ENCODE assay signal across 8 cellular contexts in genomic region chr19:58279925-58280316, GRCh38. TPM values are rescaled to one million over a fixed set of nuclear protein-coding genes. Genes with fewer than 3 reads are reported as not detected.
DNase-seq lines count a peak whose midpoint lies in the region; ATAC-seq, FAIRE-seq and TF ChIP-seq lines count a peak whose summit lies in the region.
"Had no signal": no experiment of that assay in that cellular context is flagged by ENCODE, and none has a peak within 500 bp of the region (broad histone marks: within the 10 kb centered on the region; RNA-seq: fewer than 3 reads in every experiment).

No MANE protein-coding gene starts in this region.

- H3K27me3 Mint-ChIP-seq in WTC11 (ENCODE audit: low read depth): no peaks in the 10 kb centered on the region

- CTCF ChIA-PET in HEK293 (lab: Yijun Ruan, JAX): no interaction called here
- CTCF ChIA-PET in WTC11 (lab: Charles Lee): interaction anchor here (2.7 kb wide), 1 partner anchor 52 kb away, joined by 10 read pairs; the partner anchor contains the start of gene ZNF544

- H3K4me3 ChIP-seq in HEK293 (ENCODE audit: low read depth, low read length): peak overlapping the region; percentile 87
- peak overlapping the region; percentile 53 for H3K4me3 ChIP-seq in hepatocyte
- H3K4me3 ChIP-seq in spleen: peak overlapping the region in 7 of 8 donors; percentile 81 to 98 (median 88)
- peak overlapping the region in 1 of 4 donors; percentile 97 for H3K4me3 ChIP-seq in pancreas

- no peaks in the 10 kb centered on the region for H3K9me2 ChIP-seq in hepatocyte (replicated peaks; ENCODE audit: insufficient read depth)

- peaks cover 47 to 53% of the 10 kb centered on the region in 2 experiments for H3K36me3 ChIP-seq in HEK293 (ENCODE audit: control insufficient read depth in 2 of 2, insufficient read depth in 1 of 2, low read length in 2 of 2)
- no peaks in the 10 kb centered on the region for H3K36me3 ChIP-seq in hepatocyte (replicated peaks; ENCODE audit: insufficient read depth, low read depth)
- H3K36me3 ChIP-seq in spleen: peaks cover 0 to 38% (median 14%) of the 10 kb centered on the region in 6 donors
- H3K36me3 ChIP-seq in pancreas: no peaks in the 10 kb centered on the region

- 64% methylated on average over 4 of the region's 4 CpGs for WGBS in hepatocyte (ENCODE audit: low lambda C conversion rate, missing lambda C conversion rate)
- WGBS in spleen, 5 donors: 74 to 85% (median 82%) methylated on average over 4 of the region's 4 CpGs
- WGBS in pancreas, 2 donors: 70 to 83% methylated on average over 4 of the region's 4 CpGs

- POLR2A ChIA-PET in HEK293 (lab: Yijun Ruan, JAX): interaction anchor here (1.9 to 2.1 kb wide), 3 partner anchors 21 to 129 kb away, joined by 8 to 9 read pairs (median 9); partner anchors contain the start of genes ERVK3-1 and ZNF584
- POLR2A ChIA-PET in WTC11 (lab: Charles Lee): interaction anchor here (1.0 kb wide), 1 partner anchor 47 kb away, joined by 3 read pairs; the partner anchor contains the start of gene ZSCAN22

- DNase-seq in WTC11 (ENCODE audit: low spot score) (no peak), hepatocyte (ENCODE audit: low spot score) (no peak), spleen (no peak), pancreas (no peak), foreskin melanocyte (no peak), NCI-H2081 treated with DMSO at 0.1 percent for 48 hours (lab: John Stamatoyannopoulos, UW) (no peak)

- peaks cover 13% of the 10 kb centered on the region for H3K36me3 Mint-ChIP-seq in WTC11

- no peak for ATAC-seq in WTC11
- no peak for ATAC-seq in pancreas

- intact Hi-C loops in spleen (cut with DNase I; ENCODE audit: low total_unique reads): no loop called here
- intact Hi-C loops in pancreas (cut with DNase I): no loop called here

- TF ChIP-seq CTCF in HEK293 (tag by site-specific recombination; IDR thresholded peaks at IDR 0.05) (no peak), WTC11 (IDR thresholded peaks at IDR 0.05) (no peak), hepatocyte (IDR thresholded peaks at IDR 0.05; ENCODE audit: poor library complexity) (no peak), spleen (IDR thresholded peaks at IDR 0.05 in 8 of 11, conservative IDR thresholded peaks at IDR 0.05 in 3 of 11) (no peak), pancreas (IDR thresholded peaks at IDR 0.05) (no peak)

- no peaks in the 10 kb centered on the region for H3K9me3 ChIP-seq in HEK293 (ENCODE audit: control insufficient read depth, insufficient read depth, low read depth, low read length)
- H3K9me3 ChIP-seq in hepatocyte (ENCODE audit: low read depth): no peaks in the 10 kb centered on the region
- H3K9me3 ChIP-seq in spleen: peaks cover 0 to 60% (median 30%) of the 10 kb centered on the region in 8 donors
- H3K9me3 ChIP-seq in pancreas: no peaks in the 10 kb centered on the region

- H3K4me3 Mint-ChIP-seq in WTC11: peak overlapping the region; percentile 95

- peak overlapping the region; percentile 38; the same call in 1 of the 2 replicates for H3K27ac Mint-ChIP-seq in WTC11

- no peak overlapping the region for H2AFZ ChIP-seq in hepatocyte

- H3K4me2 ChIP-seq in hepatocyte: peak overlapping the region; percentile 88

- H3K4me1 ChIP-seq in HEK293 (ENCODE audit: control insufficient read depth, insufficient read depth, low read length) (no peaks in the 10 kb centered on the region), hepatocyte (ENCODE audit: insufficient read depth) (peaks cover 6% of the 10 kb centered on the region), spleen (peaks cover 8 to 46% (median 23%) of the 10 kb centered on the region in 6 donors), pancreas (peaks cover 0 to 10% (median 6%) of the 10 kb centered on the region in 3 donors)

- peaks cover 20% of the 10 kb centered on the region for H3K4me1 Mint-ChIP-seq in WTC11

- no peak for TF ChIP-seq POLR2A in spleen (IDR thresholded peaks at IDR 0.05)

- peaks cover 3% of the 10 kb centered on the region for H4K20me1 ChIP-seq in hepatocyte (ENCODE audit: insufficient read depth, poor library complexity, severe bottlenecking)

- H3K27ac ChIP-seq in HEK293 (ENCODE audit: extremely low read depth, low read depth, low read length): 0 out of 2 replicates have a peak overlapping the region, but pooled peaks have one; percentile 82
- H3K27ac ChIP-seq in hepatocyte: peak overlapping the region; percentile 88
- peak overlapping the region in 2 of 8 donors; percentile 91 to 93 for H3K27ac ChIP-seq in spleen
- no peak overlapping the region for H3K27ac ChIP-seq in pancreas

- peaks cover 72% of the 10 kb centered on the region for H3K79me2 ChIP-seq in hepatocyte

- FAIRE-seq in pancreas (lab: Jason Lieb, UNC): no peak
- FAIRE-seq: small intestine had no signal

- no peaks in the 10 kb centered on the region for H3K9me3 Mint-ChIP-seq in WTC11

- H3K27me3 ChIP-seq in hepatocyte (no peaks in the 10 kb centered on the region), spleen (replicated peaks in 1 of 7) (no peaks in the 10 kb centered on the region), pancreas (no peaks in the 10 kb centered on the region)

TF ChIP-seq in HEK293, 187 proteins besides CTCF, POLR2A, EP300 and RAD21:
- TF ChIP-seq ZNF211 (tag by site-specific recombination; IDR thresholded peaks at IDR 0.05; ENCODE audit: low read depth) (no peak), PRDM1 (tag by site-specific recombination; IDR thresholded peaks at IDR 0.05) (no peak), OSR2 (tag by site-specific recombination; IDR thresholded peaks at IDR 0.05) (no peak), SCRT1 (tag by site-specific recombination; IDR thresholded peaks at IDR 0.05; ENCODE audit: borderline replicate concordance) (peak; percentile 76), ZSCAN4 (tag by site-specific recombination; IDR thresholded peaks at IDR 0.05) (no peak), SCRT2 (tag by site-specific recombination; IDR thresholded peaks at IDR 0.05) (peak; percentile 94), ZNF416 (tag by site-specific recombination; IDR thresholded peaks at IDR 0.05) (no peak)

TF ChIP-seq in WTC11, 78 proteins besides CTCF, POLR2A, EP300 and RAD21:
- TF ChIP-seq FOXK1 (CRISPR knock-in tag; IDR thresholded peaks at IDR 0.05): no peak
- no peak for TF ChIP-seq ZBTB21 (CRISPR knock-in tag; IDR thresholded peaks at IDR 0.05; ENCODE audit: borderline replicate concordance)
- TF ChIP-seq FOXP4 (CRISPR knock-in tag; IDR thresholded peaks at IDR 0.05): no peak
- no peak for TF ChIP-seq ZNF121 (CRISPR knock-in tag; IDR thresholded peaks at IDR 0.05)

RNA-seq across cellular contexts. Expression of gene ZNF8, which starts 1.2 kb away (rescaled TPM):
- total RNA-seq in WTC11 (2021) (18.8 to 19.1 TPM (median 18.9 TPM) in 3 replicates), hepatocyte (7.1 and 8.7 TPM in 2 replicates), spleen (10 to 100 TPM in 2 of 7 donors, 1 to 10 TPM in 5; 6.6 to 10.7 (median 8.5) TPM), pancreas (1 to 10 TPM; 1.6 to 3.6 (median 2.0) TPM)
- polyA plus RNA-seq in hepatocyte (1.0 and 1.4 TPM in 2 replicates), spleen (1 to 10 TPM in 1 of 3 donors, under 1 TPM in 2; 0.91 to 1.8 (median 0.91) TPM), pancreas (1 to 10 TPM; 1.4 to 1.5 TPM)

RNA-seq across cellular contexts. Expression of gene ERVK3-1, which starts 25.3 kb away (rescaled TPM):
- total RNA-seq in WTC11 (2021) (23.1 to 26.0 TPM (median 24.0 TPM) in 3 replicates), hepatocyte (57.9 and 73.2 TPM in 2 replicates), spleen (10 to 100 TPM; 35.0 to 62.5 (median 44.7) TPM), pancreas (10 to 100 TPM in 5 of 6 donors, 1 to 10 TPM in 1; 8.6 to 17.6 (median 14.0) TPM)
- polyA plus RNA-seq in hepatocyte (68.9 and 71.7 TPM in 2 replicates), spleen (10 to 100 TPM; 34.0 to 48.8 (median 39.1) TPM), pancreas (10 to 100 TPM; 21.0 to 41.6 TPM)

RNA-seq across cellular contexts. Expression of gene ZSCAN22, which starts 46.9 kb away (rescaled TPM):
- total RNA-seq in WTC11 (2021): 3.2 TPM in 3 replicates
- 1.3 and 2.0 TPM in 2 replicates for total RNA-seq in hepatocyte
- 2.2 and 3.0 TPM in 2 replicates for polyA plus RNA-seq in hepatocyte
- 1 to 10 TPM; 2.7 to 3.9 (median 3.0) TPM for total RNA-seq in spleen
- under 1 TPM; 0.48 to 0.86 (median 0.55) TPM for polyA plus RNA-seq in spleen
- 1 to 10 TPM in 4 of 6 donors, under 1 TPM in 2; 0.97 to 2.5 (median 1.6) TPM for total RNA-seq in pancreas
- under 1 TPM; 0.65 to 0.87 TPM for polyA plus RNA-seq in pancreas

RNA-seq across cellular contexts. Expression of gene ZNF544, which starts 51.2 kb away (rescaled TPM):
- total RNA-seq in WTC11 (2021): 52.8 to 63.8 TPM (median 59.2 TPM) in 3 replicates
- total RNA-seq in hepatocyte: 19.3 and 34.1 TPM in 2 replicates
- 12.3 and 17.2 TPM in 2 replicates for polyA plus RNA-seq in hepatocyte
- total RNA-seq in spleen: 10 to 100 TPM; 31.4 to 58.5 (median 39.0) TPM
- polyA plus RNA-seq in spleen: 10 to 100 TPM; 12.5 to 24.8 (median 20.2) TPM
- total RNA-seq in pancreas: 10 to 100 TPM in 2 of 6 donors, 1 to 10 TPM in 4; 6.5 to 15.8 (median 7.9) TPM
- polyA plus RNA-seq in pancreas: 10 to 100 TPM; 11.2 to 13.1 TPM

Comparison
In these comparisons a context has a peak if more than half of its experiments do, and no peak if none do; other contexts are left out.
1. H3K27ac ChIP-seq: peak in HEK293 (single experiment) and hepatocyte (single experiment); none in pancreas (0 of 4).